8 cellular contexts compared by ENCODE assay signal in genomic region chr4:25030283-25031076, GRCh38. TPM values are rescaled to one million over a fixed set of nuclear protein-coding genes. Genes with fewer than 3 reads are reported as not detected.
A peak's percentile ranks its signal among the peaks of the same experiment; 100 is the strongest.
DNase-seq lines count a peak whose midpoint lies in the region; ATAC-seq and TF ChIP-seq lines count a peak whose summit lies in the region.

A gene with protein sequence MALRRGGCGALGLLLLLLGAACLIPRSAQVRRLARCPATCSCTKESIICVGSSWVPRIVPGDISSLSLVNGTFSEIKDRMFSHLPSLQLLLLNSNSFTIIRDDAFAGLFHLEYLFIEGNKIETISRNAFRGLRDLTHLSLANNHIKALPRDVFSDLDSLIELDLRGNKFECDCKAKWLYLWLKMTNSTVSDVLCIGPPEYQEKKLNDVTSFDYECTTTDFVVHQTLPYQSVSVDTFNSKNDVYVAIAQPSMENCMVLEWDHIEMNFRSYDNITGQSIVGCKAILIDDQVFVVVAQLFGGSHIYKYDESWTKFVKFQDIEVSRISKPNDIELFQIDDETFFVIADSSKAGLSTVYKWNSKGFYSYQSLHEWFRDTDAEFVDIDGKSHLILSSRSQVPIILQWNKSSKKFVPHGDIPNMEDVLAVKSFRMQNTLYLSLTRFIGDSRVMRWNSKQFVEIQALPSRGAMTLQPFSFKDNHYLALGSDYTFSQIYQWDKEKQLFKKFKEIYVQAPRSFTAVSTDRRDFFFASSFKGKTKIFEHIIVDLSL (minus strand): TSS chr4:25030946. CDS start chr4:25030693, 253 bp downstream.

- no peak for ATAC-seq in HG03025 (IDR thresholded peaks at IDR 0.05; ENCODE audit: low FRiP score, unreplicated experiment)
- ATAC-seq in GM18861 (IDR thresholded peaks at IDR 0.05; ENCODE audit: unreplicated experiment): no peak

- peak within 1 kb of the TSS in 4 of 5 donors; percentile 14 to 38 (median 34) for H3K4me3 Mint-ChIP-seq in immature natural killer cell

- no peak for TF ChIP-seq POLR2A in spleen (IDR thresholded peaks at IDR 0.05)

- CTCF ChIA-PET in A673 (lab: Charles Lee): no interaction called here
- CTCF ChIA-PET in HEK293 (lab: Yijun Ruan, JAX): no interaction called here

- POLR2A ChIA-PET in A673 (lab: Charles Lee; ENCODE audit: low non-redundant PET): no interaction called here
- POLR2A ChIA-PET in HEK293 (lab: Yijun Ruan, JAX): no interaction called here

- H3K4me1 ChIP-seq in A673 (ENCODE audit: insufficient read depth, low read length, poor library complexity, severe bottlenecking) (no peaks in the 10 kb centered on the region), HEK293 (ENCODE audit: control insufficient read depth, insufficient read depth, low read length) (no peaks in the 10 kb centered on the region), spleen (peaks cover 0 to 17% (median 10%) of the 10 kb centered on the region in 6 donors)

- BruUV-seq in A673 (replicated peaks; lab: Mats Ljungman, UMichigan): no TSS peak

- TF ChIP-seq CTCF in A673 (conservative IDR thresholded peaks at IDR 0.05; ENCODE audit: low read depth, low read length): no peak
- no peak for TF ChIP-seq CTCF in HEK293 (tag by site-specific recombination; IDR thresholded peaks at IDR 0.05)
- TF ChIP-seq CTCF in spleen (IDR thresholded peaks at IDR 0.05 in 8 of 11, conservative IDR thresholded peaks at IDR 0.05 in 3 of 11): no peak

- intact Hi-C loops in A673 (cut with micrococcal nuclease; ENCODE audit: unreplicated experiment): no loop called here
- intact Hi-C loops in spleen (cut with DNase I; ENCODE audit: low total_unique reads): no loop called here

- DNase-seq in A673 (ENCODE audit: low spot score) (no peak), astrocyte of the hippocampus (ENCODE audit: low read depth, low spot score) (peak; percentile 64), immature natural killer cell (peak in 2 of 3 donors; percentile 10 to 14), spleen (no peak), NCI-H1436 (lab: John Stamatoyannopoulos, UW) (no peak)

- H3K27me3 ChIP-seq in A673 (replicated peaks; ENCODE audit: insufficient read depth, low read depth, low read length, poor library complexity) (peaks cover 78% of the 10 kb centered on the region), spleen (replicated peaks in 1 of 7) (peaks cover 0 to 73% (median 48%) of the 10 kb centered on the region in 7 donors)

- H3K36me3 ChIP-seq in A673 (ENCODE audit: insufficient read depth, low read length, poor library complexity, severe bottlenecking): no peaks in the 10 kb centered on the region
- no peaks in the 10 kb centered on the region for H3K36me3 ChIP-seq in HEK293 (ENCODE audit: control insufficient read depth in 2 of 2, insufficient read depth in 1 of 2, low read length in 2 of 2)
- H3K36me3 ChIP-seq in spleen: no peaks in the 10 kb centered on the region

- no peak within 1 kb of the TSS for H3K27ac Mint-ChIP-seq in immature natural killer cell

- H3K9me3 Mint-ChIP-seq in immature natural killer cell: peaks cover 0 to 4% (median 2%) of the 10 kb centered on the region in 6 donors

- no peak within 1 kb of the TSS for H3K27ac ChIP-seq in A673 (ENCODE audit: low read depth, low read length, poor library complexity, severe bottlenecking)
- H3K27ac ChIP-seq in HEK293 (ENCODE audit: extremely low read depth, low read depth, low read length): no peak within 1 kb of the TSS; the same call in 1 of the 2 replicates
- H3K27ac ChIP-seq in spleen: no peak within 1 kb of the TSS

- no peaks in the 10 kb centered on the region for H3K9me3 ChIP-seq in A673 (ENCODE audit: low read depth, low read length, poor library complexity, severe bottlenecking)
- H3K9me3 ChIP-seq in HEK293 (ENCODE audit: control insufficient read depth, insufficient read depth, low read depth, low read length): no peaks in the 10 kb centered on the region
- H3K9me3 ChIP-seq in spleen: peaks cover 0 to 5% (median 0%) of the 10 kb centered on the region in 8 donors

- H3K4me3 ChIP-seq in A673 (ENCODE audit: low read depth, low read length, poor library complexity, severe bottlenecking) (peak within 1 kb of the TSS; percentile 33), HEK293 (ENCODE audit: low read depth, low read length) (peak within 1 kb of the TSS; percentile 48), spleen (peak within 1 kb of the TSS in 6 of 8 donors; percentile 10 to 66 (median 30))

- peaks cover 0 to 3% of the 10 kb centered on the region in 2 donors for H3K4me1 Mint-ChIP-seq in immature natural killer cell

- no peaks in the 10 kb centered on the region for H3K36me3 Mint-ChIP-seq in immature natural killer cell

- WGBS in spleen, 5 donors: 1 to 4% (median 3%) methylated on average over 23 to 92 of the region's 92 CpGs

- H3K27me3 Mint-ChIP-seq in immature natural killer cell (ENCODE audit: low read depth in 3 of 3): peaks cover 7 to 39% (median 22%) of the 10 kb centered on the region in 3 donors

TF ChIP-seq in HEK293, 187 proteins besides CTCF, POLR2A, EP300 and RAD21 (continues in another document):
- TF ChIP-seq ZBTB49 (tag by site-specific recombination; IDR thresholded peaks at IDR 0.05; ENCODE audit: low read depth) (no peak), GLIS2 (tag by site-specific recombination; IDR thresholded peaks at IDR 0.05) (0 out of 2 replicates have a peak, but pooled peaks have one; percentile 11), ZFP3 (tag by site-specific recombination; IDR thresholded peaks at IDR 0.05; ENCODE audit: low read depth) (no peak), ZBTB44 (tag by site-specific recombination; IDR thresholded peaks at IDR 0.05) (no peak), ZNF121 (tag by site-specific recombination; IDR thresholded peaks at IDR 0.05) (no peak), ZNF510 (tag by site-specific recombination; IDR thresholded peaks at IDR 0.05; ENCODE audit: insufficient replicate concordance) (no peak), SCRT1 (tag by site-specific recombination; IDR thresholded peaks at IDR 0.05; ENCODE audit: borderline replicate concordance) (no peak), ZNF529 (tag by site-specific recombination; IDR thresholded peaks at IDR 0.05; ENCODE audit: insufficient replicate concordance) (no peak)
- TF ChIP-seq, protein P1, sequence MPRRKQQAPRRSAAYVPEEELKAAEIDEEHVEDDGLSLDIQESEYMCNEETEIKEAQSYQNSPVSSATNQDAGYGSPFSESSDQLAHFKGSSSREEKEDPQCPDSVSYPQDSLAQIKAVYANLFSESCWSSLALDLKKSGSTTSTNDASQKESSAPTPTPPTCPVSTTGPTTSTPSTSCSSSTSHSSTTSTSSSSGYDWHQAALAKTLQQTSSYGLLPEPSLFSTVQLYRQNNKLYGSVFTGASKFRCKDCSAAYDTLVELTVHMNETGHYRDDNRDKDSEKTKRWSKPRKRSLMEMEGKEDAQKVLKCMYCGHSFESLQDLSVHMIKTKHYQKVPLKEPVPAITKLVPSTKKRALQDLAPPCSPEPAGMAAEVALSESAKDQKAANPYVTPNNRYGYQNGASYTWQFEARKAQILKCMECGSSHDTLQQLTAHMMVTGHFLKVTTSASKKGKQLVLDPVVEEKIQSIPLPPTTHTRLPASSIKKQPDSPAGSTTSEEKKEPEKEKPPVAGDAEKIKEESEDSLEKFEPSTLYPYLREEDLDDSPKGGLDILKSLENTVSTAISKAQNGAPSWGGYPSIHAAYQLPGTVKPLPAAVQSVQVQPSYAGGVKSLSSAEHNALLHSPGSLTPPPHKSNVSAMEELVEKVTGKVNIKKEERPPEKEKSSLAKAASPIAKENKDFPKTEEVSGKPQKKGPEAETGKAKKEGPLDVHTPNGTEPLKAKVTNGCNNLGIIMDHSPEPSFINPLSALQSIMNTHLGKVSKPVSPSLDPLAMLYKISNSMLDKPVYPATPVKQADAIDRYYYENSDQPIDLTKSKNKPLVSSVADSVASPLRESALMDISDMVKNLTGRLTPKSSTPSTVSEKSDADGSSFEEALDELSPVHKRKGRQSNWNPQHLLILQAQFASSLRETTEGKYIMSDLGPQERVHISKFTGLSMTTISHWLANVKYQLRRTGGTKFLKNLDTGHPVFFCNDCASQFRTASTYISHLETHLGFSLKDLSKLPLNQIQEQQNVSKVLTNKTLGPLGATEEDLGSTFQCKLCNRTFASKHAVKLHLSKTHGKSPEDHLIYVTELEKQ (tag by site-specific recombination; IDR thresholded peaks at IDR 0.05; ENCODE audit: borderline replicate concordance): no peak

RNA-seq across cellular contexts. Expression of the gene that starts here (rescaled TPM):
- total RNA-seq in A673 (2021): 0.43 TPM in 1 of 2 replicates, not detected in the other
- not detected for polyA plus RNA-seq in immature natural killer cell
- 1 to 10 TPM in 2 of 7 donors, under 1 TPM in 5; 0.17 to 2.7 (median 0.51) TPM for total RNA-seq in spleen
- 1 to 10 TPM in 2 of 3 donors, under 1 TPM in 1; 0.83 to 1.4 (median 1.2) TPM for polyA plus RNA-seq in spleen

Comparison
In these comparisons a context has a peak if more than half of its experiments do, and no peak if none do; other contexts are left out.
1. Peak in DNase-seq in immature natural killer cell; RNA of the gene not detected or under 1 TPM.